28 cellular contexts compared by ENCODE assay signal in the genomic region with DNA sequence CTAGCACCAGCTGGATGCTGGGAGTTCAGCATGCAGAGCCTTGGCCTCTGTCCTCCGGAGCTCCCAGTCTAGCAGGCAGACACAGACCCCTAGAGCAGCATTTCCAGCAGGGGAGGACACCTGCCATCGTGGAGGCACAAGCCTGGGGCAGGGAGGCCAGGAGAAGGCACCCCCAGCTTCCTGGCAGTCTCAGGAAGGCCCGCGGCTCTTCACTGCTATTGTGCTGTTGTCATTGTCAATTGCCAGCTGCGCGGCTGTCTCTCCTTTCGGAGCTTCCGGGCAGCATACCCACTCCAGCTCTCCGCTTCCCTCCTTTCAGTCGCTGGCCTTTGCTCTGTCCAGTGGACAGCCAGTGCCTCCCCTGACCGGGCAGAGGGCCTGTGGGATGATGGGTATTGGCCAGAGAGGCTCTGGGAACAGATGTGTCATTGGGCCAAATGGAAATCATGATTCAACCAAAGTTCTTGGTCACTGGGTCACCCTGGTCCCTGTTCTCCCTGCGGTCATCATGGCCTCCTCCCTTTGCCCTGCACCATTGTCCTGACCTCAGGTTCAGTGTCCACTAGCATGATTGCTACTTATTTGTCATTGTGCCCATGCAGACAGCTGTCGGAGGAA.
DNase-seq lines count a peak whose midpoint lies in the region; ATAC-seq, FAIRE-seq and TF ChIP-seq lines count a peak whose summit lies in the region.
"Had no signal": no experiment of that assay in that cellular context is flagged by ENCODE, and none has a peak within 500 bp of the region (broad histone marks: within the 10 kb centered on the region; RNA-seq: fewer than 3 reads in every experiment).

No MANE protein-coding gene starts in this region.

- in situ Hi-C loops in IMR-90 (cut with MboI; ENCODE audit: low sequenced_read_pairs) = no loop called here

- H3K36me3 Mint-ChIP-seq in mesothelial cell of epicardium = no peaks in the 10 kb centered on the region
- H3K36me3 Mint-ChIP-seq: CD14-positive monocyte, memory B cell, naive B cell had no signal

- ATAC-seq in IMR-90 (ENCODE audit: low read depth) = no peak
- ATAC-seq: gastroesophageal sphincter; left cardiac atrium; stimulated activated naive CD8-positive, alpha-beta T cell treated with anti-CD3 and anti-CD28 coated beads, Interleukin-15, Interleukin-2, amounts not matched to agents 100 U/mL and 50 U/mL, for 24 hours had no signal

- H3K79me1 ChIP-seq in IMR-90 (ENCODE audit: low read depth in 1 of 2, low read length in 2 of 2) = no peaks in the 10 kb centered on the region
- no peaks in the 10 kb centered on the region for H3K79me1 ChIP-seq in H1 (ENCODE audit: low read depth, low read length)

- POLR2A ChIA-PET in IMR-90 (lab: Charles Lee; ENCODE audit: unreplicated experiment) = no interaction called here
- POLR2A ChIA-PET in H1 (lab: Charles Lee; ENCODE audit: partially characterized antibody) = interaction anchor here (0.6 to 1.7 kb wide), 3 partner anchors 9 to 68 kb away, joined by 3 to 4 read pairs (median 3); no protein-coding TSS in a partner anchor

- no peak for TF ChIP-seq POLR2A in IMR-90 (IDR thresholded peaks at IDR 0.05; ENCODE audit: low read depth, low read length)
- TF ChIP-seq POLR2A in H1 (IDR thresholded peaks at IDR 0.05; ENCODE audit: control extremely low read depth in 1 of 2, low read depth in 2 of 2, low read length in 2 of 2) = no peak
- TF ChIP-seq POLR2A in spleen (IDR thresholded peaks at IDR 0.05) = no peak

- no peaks in the 10 kb centered on the region for H3K9me3 ChIP-seq in IMR-90 (ENCODE audit: control insufficient read depth, insufficient read depth, low read length)
- no peaks in the 10 kb centered on the region for H3K9me3 ChIP-seq in H1 (ENCODE audit: insufficient read depth in 2 of 2, low read depth in 1 of 2, low read length in 1 of 2)
- H3K9me3 ChIP-seq in spleen = no peaks in the 10 kb centered on the region
- H3K9me3 ChIP-seq: esophagus squamous epithelium, gastroesophageal sphincter, Peyer's patch, right atrium auricular region, thyroid gland had no signal

- H2BK15ac ChIP-seq in IMR-90 (ENCODE audit: low read depth, low read length) (no peak overlapping the region), H1 (ENCODE audit: low read length) (no peak overlapping the region)

- intact Hi-C loops in IMR-90 (cut with micrococcal nuclease) = no loop called here
- intact Hi-C loops in spleen (cut with DNase I; ENCODE audit: low total_unique reads) = no loop called here

- no peaks in the 10 kb centered on the region for H3K4me1 Mint-ChIP-seq in mesothelial cell of epicardium

- no peak for TF ChIP-seq CTCF in IMR-90 (conservative IDR thresholded peaks at IDR 0.05; ENCODE audit: low read depth, low read length)
- TF ChIP-seq CTCF in H1 (IDR thresholded peaks at IDR 0.05; ENCODE audit: control extremely low read depth in 1 of 3, insufficient read depth in 1 of 3, low read depth in 1 of 3, low read length in 3 of 3) = no peak
- TF ChIP-seq CTCF in mesothelial cell of epicardium (IDR thresholded peaks at IDR 0.05; ENCODE audit: unreplicated experiment) = no peak
- no peak for TF ChIP-seq CTCF in spleen (IDR thresholded peaks at IDR 0.05 in 8 of 11, conservative IDR thresholded peaks at IDR 0.05 in 3 of 11)

- CTCF ChIA-PET in IMR-90 (lab: Yijun Ruan, JAX) (interaction anchor here (0.5 to 1.5 kb wide), 2 partner anchors 206 to 222 kb away, joined by 3 to 4 read pairs; no protein-coding TSS in a partner anchor), H1 (lab: Charles Lee; ENCODE audit: partially characterized antibody) (interaction anchor here (0.6 to 17.8 kb wide), 9 partner anchors 14 to 211 kb away, joined by 3 to 210 read pairs (median 4); no protein-coding TSS in a partner anchor)

- peak overlapping the region; percentile 69; the same call in 1 of the 2 replicates for H3K4me2 ChIP-seq in IMR-90 (ENCODE audit: low read depth, low read length)
- H3K4me2 ChIP-seq in H1 (ENCODE audit: insufficient read depth in 1 of 2, low read depth in 2 of 2, low read length in 2 of 2) = peak overlapping the region; percentile 8 to 48; a peak in 2 of 4 replicates

- no peaks in the 10 kb centered on the region; the same call in 1 of the 2 replicates for H3K4me1 ChIP-seq in IMR-90 (ENCODE audit: control insufficient read depth, insufficient read depth, low read length)
- no peaks in the 10 kb centered on the region for H3K4me1 ChIP-seq in H1 (replicated peaks in 1 of 4; ENCODE audit: control insufficient read depth in 3 of 4, insufficient read depth in 4 of 4, low read length in 3 of 4)
- H3K4me1 ChIP-seq in spleen = peaks cover 0 to 4% (median 2%) of the 10 kb centered on the region in 6 donors
- H3K4me1 ChIP-seq: Peyer's patch had no signal

- H2AK5ac ChIP-seq in IMR-90 (ENCODE audit: low read depth, low read length) = no peak overlapping the region
- H2AK5ac ChIP-seq in H1 (ENCODE audit: low read depth, low read length) = no peak overlapping the region

- H3K36me3 ChIP-seq in IMR-90 (ENCODE audit: control insufficient read depth, insufficient read depth, low read length) (no peaks in the 10 kb centered on the region), H1 (ENCODE audit: control insufficient read depth in 2 of 4, insufficient read depth in 4 of 4, low read length in 3 of 4) (no peaks in the 10 kb centered on the region), spleen (no peaks in the 10 kb centered on the region)
- H3K36me3 ChIP-seq: esophagus squamous epithelium, gastroesophageal sphincter, Peyer's patch, thyroid gland had no signal

- H4K91ac ChIP-seq in IMR-90 (ENCODE audit: insufficient read depth, low read depth, low read length) = no peak overlapping the region
- H4K91ac ChIP-seq in H1 (replicated peaks; ENCODE audit: insufficient read length, low read length) = no peak overlapping the region

- no TSS peak for BruUV-seq in IMR-90 (replicated peaks; lab: Mats Ljungman, UMichigan)

- H3K27ac ChIP-seq in IMR-90 (ENCODE audit: insufficient read depth, low read length) = no peak overlapping the region
- H3K27ac ChIP-seq in H1 (ENCODE audit: low read depth, low read length) = no peak overlapping the region
- peak overlapping the region in 1 of 8 donors; percentile 6 for H3K27ac ChIP-seq in spleen
- H3K27ac ChIP-seq: coronary artery, esophagus squamous epithelium, gastroesophageal sphincter, Peyer's patch, right atrium auricular region, thyroid gland had no signal

- no peak overlapping the region for H2BK120ac ChIP-seq in IMR-90 (ENCODE audit: low read depth, low read length)
- no peak overlapping the region for H2BK120ac ChIP-seq in H1 (replicated peaks; ENCODE audit: low read depth, low read length)

- peak overlapping the region; percentile 53 for H3K4me3 Mint-ChIP-seq in mesothelial cell of epicardium
- H3K4me3 Mint-ChIP-seq: memory B cell, naive B cell had no signal

- H3K9me1 ChIP-seq in IMR-90 (ENCODE audit: insufficient read depth, low read length) = no peaks in the 10 kb centered on the region

- no peak overlapping the region for H2BK12ac ChIP-seq in H1 (ENCODE audit: low read depth, low read length)

- no peak overlapping the region for H2AK9ac ChIP-seq in IMR-90 (replicated peaks; ENCODE audit: low read depth, low read length, poor library complexity)

- peaks cover 36% of the 10 kb centered on the region for H3K27me3 Mint-ChIP-seq in mesothelial cell of epicardium (ENCODE audit: low read depth)

- H3K27ac Mint-ChIP-seq in mesothelial cell of epicardium = no peak overlapping the region
- H3K27ac Mint-ChIP-seq: CD14-positive monocyte, memory B cell, naive B cell had no signal

- H3K23me2 ChIP-seq in H1 (ENCODE audit: low read depth, low read length) = no peaks in the 10 kb centered on the region

- H2BK20ac ChIP-seq in IMR-90 (ENCODE audit: low read depth, low read length) (no peak overlapping the region), H1 (ENCODE audit: low read length) (no peak overlapping the region)

- TF ChIP-seq RAD21 in IMR-90 (IDR thresholded peaks at IDR 0.05; ENCODE audit: low read length) = no peak
- no peak for TF ChIP-seq RAD21 in H1 (IDR thresholded peaks at IDR 0.05 in 1 of 2, conservative IDR thresholded peaks at IDR 0.05 in 1 of 2; ENCODE audit: low read depth in 2 of 2, low read length in 2 of 2)

- dilution Hi-C loops in IMR-90 (cut with HindIII; ENCODE audit: low sequenced_read_pairs, unreplicated experiment) = no loop called here

- no peaks in the 10 kb centered on the region for H3K79me2 ChIP-seq in H1 (ENCODE audit: control insufficient read depth in 1 of 2, insufficient read depth in 2 of 2, low read length in 2 of 2)

- H4K8ac ChIP-seq in IMR-90 (ENCODE audit: low read depth in 2 of 2, low read length in 2 of 2) (no peak overlapping the region), H1 (ENCODE audit: extremely low read depth, insufficient read depth, low read length) (no peak overlapping the region)

- no peaks in the 10 kb centered on the region for H3K9me3 Mint-ChIP-seq in mesothelial cell of epicardium
- H3K9me3 Mint-ChIP-seq: CD14-positive monocyte, memory B cell, naive B cell had no signal

- H3K27me3 ChIP-seq in IMR-90 (ENCODE audit: control insufficient read depth, insufficient read depth, low read length) (peaks cover 22% of the 10 kb centered on the region), H1 (replicated peaks in 1 of 4; ENCODE audit: control insufficient read depth in 3 of 4, extremely low read depth in 1 of 4, insufficient read depth in 3 of 4, low read length in 3 of 4) (no peaks in the 10 kb centered on the region; a peak in 1 of 7 replicates), spleen (replicated peaks in 1 of 7) (peaks cover 0 to 38% (median 4%) of the 10 kb centered on the region in 7 donors)
- H3K27me3 ChIP-seq: Peyer's patch, right atrium auricular region, thyroid gland had no signal

- H3K14ac ChIP-seq in IMR-90 (replicated peaks; ENCODE audit: low read depth, low read length) (no peak overlapping the region), H1 (ENCODE audit: insufficient read length) (no peak overlapping the region)

- no peak overlapping the region for H3K56ac ChIP-seq in IMR-90 (ENCODE audit: extremely low read depth, insufficient read depth, low read length)
- no peak overlapping the region for H3K56ac ChIP-seq in H1 (replicated peaks; ENCODE audit: insufficient read length, low read depth, low read length)

- no peak for DNase-seq in IMR-90
- no peak for DNase-seq in H1 (ENCODE audit: low read depth in 1 of 2, low spot score in 2 of 2)
- DNase-seq in mesothelial cell of epicardium (ENCODE audit: low spot score in 2 of 2, unreplicated experiment in 2 of 2) = no peak
- peak; percentile 71 for DNase-seq in spleen
- DNase-seq in NCI-H2227 (lab: John Stamatoyannopoulos, UW; ENCODE audit: unreplicated experiment) = no peak
- DNase-seq in DMS79 (lab: John Stamatoyannopoulos, UW) = no peak
- DNase-seq in NCI-H446 (lab: John Stamatoyannopoulos, UW) = no peak
- DNase-seq: activated CD4-positive, alpha-beta T cell treated with anti-CD3 and anti-CD28 coated beads for 1 hour; activated T-cell treated with anti-CD3 and anti-CD28 coated beads, Interleukin-2, amount 50 U/mL, for 1 hour; amniotic stem cell; Calu3; esophagus squamous epithelium; KG1; left cardiac atrium; naive B cell; NCI-H1436 treated with DMSO at 0.1 percent for 48 hours; NCI-H510A treated with DMSO at 0.1 percent for 48 hours; Peyer's patch; T-helper 1 cell; thyroid gland had no signal

- no peak overlapping the region for H3K4me3 ChIP-seq in IMR-90 (ENCODE audit: insufficient read depth, low read depth, low read length)
- H3K4me3 ChIP-seq in H1 (ENCODE audit: extremely low read depth in 1 of 4, insufficient read depth in 2 of 4, low read depth in 3 of 4, low read length in 4 of 4) = peak overlapping the region in 2 of 4 experiments; percentile 2 to 19; a peak in 2 of 8 replicates
- H3K4me3 ChIP-seq in spleen = no peak overlapping the region
- H3K4me3 ChIP-seq: gastroesophageal sphincter, Peyer's patch, right atrium auricular region, thyroid gland had no signal

- H3K4ac ChIP-seq in IMR-90 (ENCODE audit: low read depth, low read length) = no peak overlapping the region
- H3K4ac ChIP-seq in H1 (replicated peaks; ENCODE audit: insufficient read length, low read depth, low read length) = no peak overlapping the region

- FAIRE-seq in H1 (lab: Jason Lieb, UNC) = no peak
- FAIRE-seq: GM12891, GM19239 had no signal

- no peak for TF ChIP-seq EP300 in H1 (IDR thresholded peaks at IDR 0.05; ENCODE audit: borderline replicate concordance in 1 of 2, low read depth in 2 of 2, low read length in 2 of 2)

- H3K18ac ChIP-seq in IMR-90 (ENCODE audit: low read depth, low read length) (no peak overlapping the region), H1 (ENCODE audit: extremely low read depth, low read length) (no peak overlapping the region)

- H4K20me1 ChIP-seq in IMR-90 (ENCODE audit: insufficient read depth, low read length) (no peaks in the 10 kb centered on the region), H1 (replicated peaks in 1 of 2; ENCODE audit: control insufficient read depth in 1 of 2, insufficient read depth in 2 of 2, low read length in 2 of 2) (peaks cover 0 to 3% of the 10 kb centered on the region in 2 experiments)

- H3K9ac ChIP-seq in IMR-90 (ENCODE audit: low read depth, low read length) (no peak overlapping the region), H1 (replicated peaks in 1 of 4; ENCODE audit: extremely low read depth in 1 of 4, low read depth in 3 of 4, low read length in 3 of 4) (no peak overlapping the region)

- H2AFZ ChIP-seq in IMR-90 (replicated peaks; ENCODE audit: low read length, poor library complexity) = no peak overlapping the region
- H2AFZ ChIP-seq in H1 (ENCODE audit: low read length) = peak overlapping the region; percentile 47; the same call in 1 of the 2 replicates

- 90% methylated on average over 3 of the region's 13 CpGs; no CpG with 5 or more reads in 1 of the 2 experiments for WGBS in IMR-90 (ENCODE audit: extremely low coverage in 2 of 2, insufficient read length in 1 of 2), 2 experiments
- 87% methylated on average over 13 of the region's 13 CpGs; no CpG with 5 or more reads in 1 of the 2 experiments for WGBS in H1 (ENCODE audit: extremely low coverage in 1 of 2, insufficient coverage in 1 of 2, insufficient read length in 1 of 2, insufficient replicate concordance in 2 of 2, low coverage in 1 of 2, low lambda C conversion rate in 2 of 2, missing lambda C conversion rate in 1 of 2), 2 experiments
- WGBS in spleen, 5 donors = 76 to 88% (median 78%) methylated on average over 13 of the region's 13 CpGs

- H2BK5ac ChIP-seq in IMR-90 (ENCODE audit: low read depth, low read length, poor library complexity, severe bottlenecking) (no peak overlapping the region), H1 (ENCODE audit: low read depth, low read length) (no peak overlapping the region)

- no peak overlapping the region for H4K5ac ChIP-seq in IMR-90 (ENCODE audit: low read depth, low read length)
- no peak overlapping the region for H4K5ac ChIP-seq in H1 (ENCODE audit: insufficient read length, low read depth, low read length)

- H3K23ac ChIP-seq in IMR-90 (ENCODE audit: low read depth, low read length) (no peak overlapping the region), H1 (ENCODE audit: insufficient read length) (no peak overlapping the region)
